Comparison of ENCODE assay signal across 13 cellular contexts in the genomic region with DNA sequence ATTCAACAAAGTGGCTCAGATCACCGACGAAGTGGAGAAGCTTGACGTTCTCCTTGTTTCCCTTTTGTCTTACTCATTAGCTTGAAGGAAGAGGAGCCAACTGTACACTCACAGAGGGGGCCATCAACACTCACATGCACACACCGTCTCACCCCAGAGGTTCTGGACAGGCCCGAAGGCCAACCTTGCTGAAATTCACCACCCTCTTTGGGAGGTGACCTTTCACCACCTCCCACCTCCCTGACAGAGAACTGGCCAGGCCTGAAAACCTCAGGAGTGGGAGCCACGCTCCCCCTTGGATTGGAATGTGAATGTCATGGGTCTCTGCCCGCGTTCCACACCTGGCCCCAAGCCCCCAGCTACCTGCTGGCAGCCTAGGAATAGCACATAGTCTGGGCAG. TPM values are rescaled to one million over a fixed set of nuclear protein-coding genes. Genes with fewer than 3 reads are reported as not detected.
DNase-seq lines count a peak whose midpoint lies in the region; ATAC-seq and TF ChIP-seq lines count a peak whose summit lies in the region.
"Had no signal": no experiment of that assay in that cellular context is flagged by ENCODE, and none has a peak within 500 bp of the region (broad histone marks: within the 10 kb centered on the region; RNA-seq: fewer than 3 reads in every experiment).

No MANE protein-coding gene starts in this region.

- peaks cover 22% of the 10 kb centered on the region for H3K4me1 Mint-ChIP-seq in activated naive CD4-positive, alpha-beta T cell treated with anti-CD3 and anti-CD28 coated beads for 36 hours (ENCODE audit: low read depth)
- peaks cover 11% of the 10 kb centered on the region for H3K4me1 Mint-ChIP-seq in endothelial cell (ENCODE audit: unreplicated experiment)

- ATAC-seq in HG03469 (IDR thresholded peaks at IDR 0.05; ENCODE audit: unreplicated experiment), result no peak

- no peak for TF ChIP-seq CTCF in endothelial cell (IDR thresholded peaks at IDR 0.05; ENCODE audit: unreplicated experiment)

- intact Hi-C loops in activated naive CD4-positive, alpha-beta T cell treated with anti-CD3 and anti-CD28 coated beads for 36 hours (cut with micrococcal nuclease), result loop anchor here (10.0 kb wide), 1 partner anchor 319 kb away; the partner anchor contains the start of gene TEX19

- peak overlapping the region in 1 of 3 donors; percentile 88 for H3K4me3 ChIP-seq in skeletal muscle tissue (ENCODE audit: low read length in 3 of 3)
- H3K4me3 ChIP-seq: lung, smooth muscle cell had no signal

- peaks cover 0 to 8% (median 7%) of the 10 kb centered on the region in 3 donors for H3K36me3 ChIP-seq in skeletal muscle tissue (ENCODE audit: control insufficient read depth in 3 of 3, insufficient read depth in 3 of 3, low read length in 3 of 3)

- H3K4me3 Mint-ChIP-seq in activated naive CD4-positive, alpha-beta T cell treated with anti-CD3 and anti-CD28 coated beads for 36 hours, result peak overlapping the region; percentile 85
- H3K4me3 Mint-ChIP-seq in endothelial cell (ENCODE audit: unreplicated experiment), result peak overlapping the region; percentile 82

- H3K4me1 ChIP-seq in skeletal muscle tissue (ENCODE audit: control insufficient read depth in 3 of 3, insufficient read depth in 3 of 3, low read length in 3 of 3), result peaks cover 14 to 35% (median 34%) of the 10 kb centered on the region in 3 donors

- no peaks in the 10 kb centered on the region for H3K9me3 Mint-ChIP-seq in activated naive CD4-positive, alpha-beta T cell treated with anti-CD3 and anti-CD28 coated beads for 36 hours
- H3K9me3 Mint-ChIP-seq in endothelial cell (ENCODE audit: unreplicated experiment), result no peaks in the 10 kb centered on the region

- H3K36me3 Mint-ChIP-seq in activated naive CD4-positive, alpha-beta T cell treated with anti-CD3 and anti-CD28 coated beads for 36 hours (ENCODE audit: low read depth), result peaks cover 2% of the 10 kb centered on the region
- peaks cover 6% of the 10 kb centered on the region for H3K36me3 Mint-ChIP-seq in endothelial cell (ENCODE audit: low read depth, unreplicated experiment)

- CTCF ChIA-PET in activated naive CD4-positive, alpha-beta T cell treated with anti-CD3 and anti-CD28 coated beads for 36 hours (lab: Charles Lee), result interaction anchor here (2.1 kb wide), 1 partner anchor 76 kb away, joined by 7 read pairs; no protein-coding TSS in a partner anchor

- no peak overlapping the region for H3K27ac Mint-ChIP-seq in activated naive CD4-positive, alpha-beta T cell treated with anti-CD3 and anti-CD28 coated beads for 36 hours
- H3K27ac Mint-ChIP-seq in endothelial cell (ENCODE audit: unreplicated experiment), result no peak overlapping the region

- no peak overlapping the region for H3K27ac ChIP-seq in skeletal muscle tissue (ENCODE audit: low read depth, low read length)

- peak overlapping the region; percentile 51 to 93 (median 92) for H3K9ac ChIP-seq in skeletal muscle tissue (ENCODE audit: low read depth in 1 of 3, low read length in 3 of 3)

- no peaks in the 10 kb centered on the region for H3K27me3 Mint-ChIP-seq in activated naive CD4-positive, alpha-beta T cell treated with anti-CD3 and anti-CD28 coated beads for 36 hours (ENCODE audit: low read depth)
- H3K27me3 Mint-ChIP-seq in endothelial cell (ENCODE audit: unreplicated experiment), result peaks cover 15% of the 10 kb centered on the region

- DNase-seq in activated naive CD4-positive, alpha-beta T cell treated with anti-CD3 and anti-CD28 coated beads for 36 hours, result no peak
- DNase-seq in activated naive CD4-positive, alpha-beta T cell treated with anti-CD3 and anti-CD28 coated beads, Interleukin-2, amount 50 U/mL, for 16 hours, result no peak
- DNase-seq in RKO (ENCODE audit: low spot score), result peak; percentile 71
- no peak for DNase-seq in endothelial cell (ENCODE audit: low spot score)
- no peak for DNase-seq in DMS53 (lab: John Stamatoyannopoulos, UW)
- DNase-seq in stimulated activated CD4-positive, alpha-beta T cell treated with anti-CD3 and anti-CD28 coated beads, Interleukin-1b, Interleukin-23, amount 100 ng/mL, for 48 hours, result no peak
- DNase-seq: NCI-H2029 treated with DMSO at 0.1 percent for 48 hours, NCI-H748 treated with DMSO at 0.1 percent for 48 hours, nucleus accumbens had no signal

- H3K9me3 ChIP-seq in skeletal muscle tissue (ENCODE audit: control insufficient read depth in 3 of 3, low read length in 3 of 3), result no peaks in the 10 kb centered on the region

- H3K27me3 ChIP-seq in skeletal muscle tissue (ENCODE audit: control insufficient read depth in 3 of 3, insufficient read depth in 3 of 3, low read length in 3 of 3), result peaks cover 6 to 18% (median 7%) of the 10 kb centered on the region in 3 donors

RNA-seq across cellular contexts. Expression of gene DCXR, which starts 2.0 kb away (rescaled TPM):
- 100 to 1,000 TPM; 139 to 146 TPM for total RNA-seq in activated naive CD4-positive, alpha-beta T cell treated with anti-CD3 and anti-CD28 coated beads for 36 hours
- 30.8 TPM for total RNA-seq in endothelial cell (ENCODE audit: unreplicated experiment)
- total RNA-seq in skeletal muscle tissue, result 20.4 TPM

RNA-seq across cellular contexts. Expression of gene RAC3, which starts 4.0 kb away (rescaled TPM):
- 1 to 10 TPM; 4.5 to 4.8 TPM for total RNA-seq in activated naive CD4-positive, alpha-beta T cell treated with anti-CD3 and anti-CD28 coated beads for 36 hours
- total RNA-seq in endothelial cell (ENCODE audit: unreplicated experiment) (24.0 TPM), skeletal muscle tissue (8.4 TPM)

RNA-seq across cellular contexts. Expression of gene LRRC45, which starts 12.4 kb away (rescaled TPM):
- 10 to 100 TPM; 12.0 to 12.5 TPM for total RNA-seq in activated naive CD4-positive, alpha-beta T cell treated with anti-CD3 and anti-CD28 coated beads for 36 hours
- total RNA-seq in endothelial cell (ENCODE audit: unreplicated experiment) (12.2 TPM), skeletal muscle tissue (7.8 TPM)

RNA-seq across cellular contexts. Expression of gene CENPX, which starts 12.8 kb away (rescaled TPM):
- total RNA-seq in activated naive CD4-positive, alpha-beta T cell treated with anti-CD3 and anti-CD28 coated beads for 36 hours, result 10 to 100 TPM; 55.8 to 57.8 TPM
- total RNA-seq in endothelial cell (ENCODE audit: unreplicated experiment) (42.9 TPM), skeletal muscle tissue (20.9 TPM)

RNA-seq across cellular contexts. Expression of gene RFNG, which starts 16.1 kb away (rescaled TPM):
- total RNA-seq in activated naive CD4-positive, alpha-beta T cell treated with anti-CD3 and anti-CD28 coated beads for 36 hours, result 10 to 100 TPM; 17.6 to 18.0 TPM
- 19.7 TPM for total RNA-seq in endothelial cell (ENCODE audit: unreplicated experiment)
- total RNA-seq in skeletal muscle tissue, result 16.7 TPM
